20 cellular contexts compared by ENCODE assay signal in genomic region chr10:81873231-81873931, GRCh38. TPM values are rescaled to one million over a fixed set of nuclear protein-coding genes. Genes with fewer than 3 reads are reported as not detected.
A peak's percentile ranks its signal among the peaks of the same experiment; 100 is the strongest.
DNase-seq lines count a peak whose midpoint lies in the region; ATAC-seq and TF ChIP-seq lines count a peak whose summit lies in the region.
"Had no signal": no experiment of that assay in that cellular context is flagged by ENCODE, and none has a peak within 500 bp of the region (broad histone marks: within the 10 kb centered on the region; RNA-seq: fewer than 3 reads in every experiment).

No MANE protein-coding gene starts in this region.

- no peak for DNase-seq in RWPE1 (ENCODE audit: low spot score)
- DNase-seq in activated naive CD4-positive, alpha-beta T cell treated with anti-CD3 and anti-CD28 coated beads, Interleukin-2, amount 50 U/mL, for 16 hours: no peak
- no peak for DNase-seq in foreskin keratinocyte
- DNase-seq in thyroid gland: no peak
- DNase-seq: activated T-cell treated with anti-CD3 and anti-CD28 coated beads, Interleukin-2, amount 50 U/mL, for 72 hours; central memory CD4-positive, alpha-beta T cell; DMS79; MG63; NCI-H2029 treated with DMSO at 0.1 percent for 48 hours; stimulated activated naive B cell treated with anti-CD40 and anti-IgM and Interleukin-4, amounts not matched to agents 10 μg/mL and 1 μg/mL and 100 μg/mL, for 72 hours; trophoblast cell had no signal

- CTCF ChIA-PET in RWPE1 (lab: Yijun Ruan, JAX): no interaction called here

- WGBS in thyroid gland, 2 donors: 40% methylated on average over 12 of the region's 12 CpGs

- H3K9ac ChIP-seq in HUES6 (ENCODE audit: low read length) (no peak overlapping the region), iPS-15b (ENCODE audit: low read depth, low read length) (no peak overlapping the region), parathyroid adenoma (no peak overlapping the region)

- H3K36me3 ChIP-seq in HUES6 (ENCODE audit: control insufficient read depth, insufficient read depth, low read length) (no peaks in the 10 kb centered on the region), iPS-15b (ENCODE audit: control insufficient read depth, insufficient read depth, low read length) (no peaks in the 10 kb centered on the region), parathyroid adenoma (ENCODE audit: control insufficient read depth, insufficient read depth, low read length) (no peaks in the 10 kb centered on the region), thyroid gland (no peaks in the 10 kb centered on the region)
- H3K36me3 ChIP-seq: MG63, WERI-Rb-1 had no signal

- TF ChIP-seq CTCF in parathyroid adenoma (IDR thresholded peaks at IDR 0.05) (no peak), RWPE1 (conservative IDR thresholded peaks at IDR 0.05; ENCODE audit: low read depth) (no peak), foreskin keratinocyte (conservative IDR thresholded peaks at IDR 0.05) (no peak), thyroid gland (IDR thresholded peaks at IDR 0.05) (no peak)

- no peak for TF ChIP-seq POLR2A in thyroid gland (IDR thresholded peaks at IDR 0.05)

- POLR2A ChIA-PET in RWPE1 (lab: Yijun Ruan, JAX; ENCODE audit: low non-redundant PET): no interaction called here

- H3K27ac ChIP-seq in HUES6 (ENCODE audit: low read depth, low read length) (no peak overlapping the region), parathyroid adenoma (no peak overlapping the region), RWPE1 (no peak overlapping the region), foreskin keratinocyte (no peak overlapping the region), thyroid gland (no peak overlapping the region)
- H3K27ac ChIP-seq: C4-2B, WERI-Rb-1 had no signal

- H2AFZ ChIP-seq in parathyroid adenoma: peak overlapping the region; percentile 8

- H3K4me1 ChIP-seq in HUES6 (ENCODE audit: control insufficient read depth, insufficient read depth, low read length): peaks cover 16% of the 10 kb centered on the region; the same call in 1 of the 2 replicates
- peaks cover 13% of the 10 kb centered on the region for H3K4me1 ChIP-seq in iPS-15b (ENCODE audit: control insufficient read depth, insufficient read depth, low read length)
- no peaks in the 10 kb centered on the region for H3K4me1 ChIP-seq in parathyroid adenoma
- H3K4me1 ChIP-seq in foreskin keratinocyte: no peaks in the 10 kb centered on the region
- peaks cover 9 to 23% of the 10 kb centered on the region in 2 donors for H3K4me1 ChIP-seq in thyroid gland

- H3K9me3 ChIP-seq in HUES6 (ENCODE audit: control insufficient read depth, insufficient read depth, low read depth, low read length) (no peaks in the 10 kb centered on the region), iPS-15b (ENCODE audit: control insufficient read depth, insufficient read depth, low read length) (no peaks in the 10 kb centered on the region), parathyroid adenoma (ENCODE audit: control insufficient read depth, low read length) (no peaks in the 10 kb centered on the region), thyroid gland (no peaks in the 10 kb centered on the region)
- H3K9me3 ChIP-seq: MG63 had no signal

- peak overlapping the region; percentile 58 for H3K4me3 ChIP-seq in HUES6 (ENCODE audit: low read depth, low read length)
- H3K4me3 ChIP-seq in iPS-15b (ENCODE audit: low read depth, low read length): peak overlapping the region; percentile 62
- no peak overlapping the region for H3K4me3 ChIP-seq in parathyroid adenoma (ENCODE audit: low read depth, low read length)
- H3K4me3 ChIP-seq in thyroid gland (replicated peaks in 1 of 3): no peak overlapping the region
- H3K4me3 ChIP-seq: MG63 had no signal

- H3K27me3 ChIP-seq in HUES6 (ENCODE audit: control insufficient read depth, insufficient read depth, low read length): peaks cover 60% of the 10 kb centered on the region
- peaks cover 48% of the 10 kb centered on the region for H3K27me3 ChIP-seq in iPS-15b (ENCODE audit: control insufficient read depth, insufficient read depth, low read length)
- no peaks in the 10 kb centered on the region for H3K27me3 ChIP-seq in parathyroid adenoma (ENCODE audit: control insufficient read depth, insufficient read depth, low read length)
- H3K27me3 ChIP-seq in foreskin keratinocyte: peaks cover 52% of the 10 kb centered on the region
- H3K27me3 ChIP-seq in thyroid gland: no peaks in the 10 kb centered on the region

- H3K79me2 ChIP-seq in parathyroid adenoma: no peaks in the 10 kb centered on the region

- peak overlapping the region; percentile 13 for H3K4me2 ChIP-seq in parathyroid adenoma (ENCODE audit: low read length)

- intact Hi-C loops in thyroid gland (cut with DNase I): no loop called here

- ATAC-seq in GM19463 (IDR thresholded peaks at IDR 0.05; ENCODE audit: unreplicated experiment) (peak; percentile 22), foreskin keratinocyte (no peak)
- ATAC-seq: activated CD8-positive, alpha-beta T cell treated with anti-CD3 and anti-CD28 coated beads for 36 hours; activated T-cell treated with anti-CD3 and anti-CD28 coated beads, Interleukin-2, amount 50 U/mL, for 72 hours; stimulated activated naive B cell treated with anti-CD40 and anti-IgM and Interleukin-4, amounts not matched to agents 10 μg/mL and 1 μg/mL and 100 μg/mL, for 72 hours had no signal

RNA-seq across cellular contexts. Expression of gene NRG3, which starts 1.6 kb away (rescaled TPM):
- not detected in 2 replicates for total RNA-seq in foreskin keratinocyte
- not detected in 2 replicates for polyA plus RNA-seq in foreskin keratinocyte
- 1 to 10 TPM in 2 of 4 donors, under 1 TPM in 2; 0.67 to 1.8 (median 1.3) TPM for total RNA-seq in thyroid gland
- total RNA-seq: activated CD8-positive, alpha-beta T cell treated with anti-CD3 and anti-CD28 coated beads for 36 hours; activated T-cell treated with anti-CD3 and anti-CD28 coated beads, Interleukin-2, amount 50 U/mL, for 72 hours; fibroblast of villous mesenchyme; T-helper 1 cell treated with Interleukin-12 subunit alpha and Interleukin-12 subunit beta and Interleukin-4 antibody, amounts not matched to agents 30 ng/mL and 1 ng/mL, for 36 hours had no signal

Comparison
In these comparisons a context has a peak if more than half of its experiments do, and no peak if none do; other contexts are left out.
1. H3K4me3 ChIP-seq: peak in HUES6 (single experiment) and iPS-15b (single experiment); none in parathyroid adenoma (single experiment) and thyroid gland (0 of 3).